In the genomic region with DNA sequence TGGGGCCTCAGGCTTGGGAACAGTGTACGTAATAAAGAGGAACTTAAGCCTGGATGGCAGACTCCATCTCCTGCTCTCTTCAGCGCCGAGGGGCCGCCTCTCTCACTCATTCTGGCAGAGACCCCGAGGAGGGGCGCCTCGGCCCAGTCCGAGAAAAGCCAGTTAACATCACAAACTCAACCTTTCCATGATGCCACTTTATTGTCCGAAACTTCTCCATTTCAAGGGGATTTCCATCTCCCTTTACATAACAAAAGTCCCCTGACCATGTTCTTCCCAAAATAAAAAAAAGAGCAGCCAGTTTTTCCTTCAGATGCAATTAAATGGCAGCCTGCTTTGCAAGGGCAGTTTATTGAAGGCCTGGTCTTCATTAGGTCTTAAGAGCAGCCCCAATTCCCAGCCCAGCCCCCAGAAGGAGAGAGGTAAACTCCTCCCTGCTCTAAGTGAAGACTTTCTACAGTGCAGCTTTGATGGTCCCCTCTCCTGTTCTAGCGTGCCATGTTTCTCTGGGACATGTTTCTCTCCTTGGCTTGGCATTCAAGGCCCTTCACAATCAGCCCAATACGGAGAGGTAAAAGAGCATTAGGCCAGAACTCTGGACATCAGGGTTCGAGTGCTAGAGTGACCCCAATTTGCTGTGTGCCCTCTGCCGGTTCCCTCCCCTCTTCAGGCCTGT, we compare ENCODE assay signal across 27 cellular contexts. TPM values are rescaled to one million over a fixed set of nuclear protein-coding genes. Genes with fewer than 3 reads are reported as not detected.
A peak's percentile ranks its signal among the peaks of the same experiment; 100 is the strongest.
DNase-seq lines count a peak whose midpoint lies in the region; FAIRE-seq and TF ChIP-seq lines count a peak whose summit lies in the region.
"Had no signal": no experiment of that assay in that cellular context is flagged by ENCODE, and none has a peak within 500 bp of the region (broad histone marks: within the 10 kb centered on the region; RNA-seq: fewer than 3 reads in every experiment).

No MANE protein-coding gene starts in this region.

- H3K27ac ChIP-seq in HUES6 (ENCODE audit: low read depth, low read length) (peak overlapping the region; percentile 32), vagina (peak overlapping the region; percentile 28)
- H3K27ac ChIP-seq: gastrocnemius medialis, testis had no signal

- H3K27ac Mint-ChIP-seq in dendritic cell treated with granulocyte-macrophage colony-stimulating factor and Interleukin-4, amounts not matched to agents 40 ng/mL and 50 ng/mL, for 4 days, result peak overlapping the region; percentile 92
- H3K27ac Mint-ChIP-seq: activated CD4-positive, alpha-beta T cell treated with anti-CD3 and anti-CD28 coated beads, Interleukin-2, amount 10 ng/mL, durations not matched to agents 24 days and 14 days; activated naive CD8-positive, alpha-beta T cell treated with anti-CD3 and anti-CD28 coated beads, Interleukin-2, amount 10 ng/mL, durations not matched to agents 7 days and 5 days; CD4-positive, alpha-beta memory T cell; nephron; progenitor cell of endocrine pancreas had no signal

- H3K9me3 ChIP-seq in HUES6 (ENCODE audit: control insufficient read depth, insufficient read depth, low read depth, low read length), result no peaks in the 10 kb centered on the region
- H3K9me3 ChIP-seq in vagina, result no peaks in the 10 kb centered on the region
- H3K9me3 ChIP-seq: gastrocnemius medialis, testis had no signal

- H3K36me3 ChIP-seq in HUES6 (ENCODE audit: control insufficient read depth, insufficient read depth, low read length), result no peaks in the 10 kb centered on the region
- no peaks in the 10 kb centered on the region for H3K36me3 ChIP-seq in vagina
- H3K36me3 ChIP-seq: gastrocnemius medialis had no signal

- intact Hi-C loops in dendritic cell treated with granulocyte-macrophage colony-stimulating factor and Interleukin-4, amounts not matched to agents 40 ng/mL and 50 ng/mL, for 4 days (cut with micrococcal nuclease), result loop anchor here (5.0 kb wide), 2 partner anchors 46 to 61 kb away; partner anchors contain the start of gene GSN
- intact Hi-C loops in vagina (cut with DNase I), result no loop called here
- intact Hi-C loops in lower leg skin (cut with DNase I; ENCODE audit: low total_unique reads), result loop anchor here (5.0 kb wide), 1 partner anchor 36 kb away; no protein-coding TSS in a partner anchor

- peak; percentile 56 for DNase-seq in iPS-NIHi11 (ENCODE audit: low spot score)
- peak in 1 of 2 donors; percentile 67 for DNase-seq in vagina (ENCODE audit: extremely low spot score in 2 of 2)
- DNase-seq in D721Med (ENCODE audit: insufficient read length, low spot score), result no peak
- DNase-seq in lower leg skin (ENCODE audit: low spot score in 2 of 2), result no peak
- DNase-seq in KG1 (lab: John Stamatoyannopoulos, UW), result no peak
- DNase-seq: activated CD4-positive, alpha-beta T cell treated with anti-CD3 and anti-CD28 coated beads, Interleukin-2, amount 10 ng/mL, durations not matched to agents 24 days and 14 days; activated CD8-positive, alpha-beta memory T cell treated with anti-CD3 and anti-CD28 coated beads, Interleukin-2, amount 50 U/mL, for 48 hours; activated naive CD8-positive, alpha-beta T cell treated with anti-CD3 and anti-CD28 coated beads, Interleukin-2, amount 10 ng/mL, durations not matched to agents 7 days and 5 days; CD4-positive, alpha-beta memory T cell; cerebellar nuclear complex; DMS153; effector memory CD4-positive, alpha-beta T cell; gastrocnemius medialis; GDM1; left colon; midbrain; NCI-H1417; NCI-H2081 treated with DMSO at 0.1 percent for 48 hours; SIG-M5; stimulated activated naive CD4-positive, alpha-beta T cell; testis had no signal

- TF ChIP-seq POLR2A in vagina (IDR thresholded peaks at IDR 0.05) (no peak), lower leg skin (IDR thresholded peaks at IDR 0.05) (no peak)

- H3K4me1 ChIP-seq in HUES6 (ENCODE audit: control insufficient read depth, insufficient read depth, low read length) (peaks cover 23% of the 10 kb centered on the region), vagina (no peaks in the 10 kb centered on the region)
- H3K4me1 ChIP-seq: gastrocnemius medialis, testis had no signal

- 68 to 74% methylated on average over 13 of the region's 13 CpGs for WGBS in lower leg skin, 2 donors

- no peaks in the 10 kb centered on the region for H3K27me3 ChIP-seq in HUES6 (ENCODE audit: control insufficient read depth, insufficient read depth, low read length)
- no peaks in the 10 kb centered on the region for H3K27me3 ChIP-seq in vagina
- H3K27me3 ChIP-seq: gastrocnemius medialis, testis had no signal

- H3K27me3 Mint-ChIP-seq in dendritic cell treated with granulocyte-macrophage colony-stimulating factor and Interleukin-4, amounts not matched to agents 40 ng/mL and 50 ng/mL, for 4 days, result no peaks in the 10 kb centered on the region
- H3K27me3 Mint-ChIP-seq: activated CD4-positive, alpha-beta T cell treated with anti-CD3 and anti-CD28 coated beads, Interleukin-2, amount 10 ng/mL, durations not matched to agents 24 days and 14 days; activated naive CD8-positive, alpha-beta T cell treated with anti-CD3 and anti-CD28 coated beads, Interleukin-2, amount 10 ng/mL, durations not matched to agents 7 days and 5 days; CD4-positive, alpha-beta memory T cell had no signal

- peak overlapping the region; percentile 27 for H3K9ac ChIP-seq in HUES6 (ENCODE audit: low read length)

- TF ChIP-seq CTCF in vagina (IDR thresholded peaks at IDR 0.05) (no peak), D721Med (IDR thresholded peaks at IDR 0.05; ENCODE audit: insufficient read depth, missing control alignments) (no peak), lower leg skin (IDR thresholded peaks at IDR 0.05) (no peak)

- H3K4me3 Mint-ChIP-seq in dendritic cell treated with granulocyte-macrophage colony-stimulating factor and Interleukin-4, amounts not matched to agents 40 ng/mL and 50 ng/mL, for 4 days, result peak overlapping the region; percentile 56
- H3K4me3 Mint-ChIP-seq: activated CD4-positive, alpha-beta T cell treated with anti-CD3 and anti-CD28 coated beads, Interleukin-2, amount 10 ng/mL, durations not matched to agents 24 days and 14 days; activated naive CD8-positive, alpha-beta T cell treated with anti-CD3 and anti-CD28 coated beads, Interleukin-2, amount 10 ng/mL, durations not matched to agents 7 days and 5 days; CD4-positive, alpha-beta memory T cell had no signal

- H3K4me3 ChIP-seq in HUES6 (ENCODE audit: low read depth, low read length) (0 out of 2 replicates have a peak overlapping the region, but pooled peaks have one; percentile 14), vagina (no peak overlapping the region), lower leg skin (ENCODE audit: low read depth, poor library complexity, severe bottlenecking) (no peak overlapping the region)
- H3K4me3 ChIP-seq: gastrocnemius medialis, skin epidermis, testis had no signal

- no peaks in the 10 kb centered on the region for H3K9me3 Mint-ChIP-seq in dendritic cell treated with granulocyte-macrophage colony-stimulating factor and Interleukin-4, amounts not matched to agents 40 ng/mL and 50 ng/mL, for 4 days
- H3K9me3 Mint-ChIP-seq: activated CD4-positive, alpha-beta T cell treated with anti-CD3 and anti-CD28 coated beads, Interleukin-2, amount 10 ng/mL, durations not matched to agents 24 days and 14 days; activated naive CD8-positive, alpha-beta T cell treated with anti-CD3 and anti-CD28 coated beads, Interleukin-2, amount 10 ng/mL, durations not matched to agents 7 days and 5 days; CD4-positive, alpha-beta memory T cell; nephron had no signal

- FAIRE-seq in D721Med (lab: Jason Lieb, UNC), result no peak
- FAIRE-seq: HTR-8/SVneo had no signal

- peaks cover 56% of the 10 kb centered on the region for H3K4me1 Mint-ChIP-seq in dendritic cell treated with granulocyte-macrophage colony-stimulating factor and Interleukin-4, amounts not matched to agents 40 ng/mL and 50 ng/mL, for 4 days (ENCODE audit: low read depth)
- H3K4me1 Mint-ChIP-seq: CD4-positive, alpha-beta memory T cell had no signal

- H3K36me3 Mint-ChIP-seq in dendritic cell treated with granulocyte-macrophage colony-stimulating factor and Interleukin-4, amounts not matched to agents 40 ng/mL and 50 ng/mL, for 4 days (ENCODE audit: low read depth), result no peaks in the 10 kb centered on the region

RNA-seq across cellular contexts. Expression of gene RAB14, which starts 19.5 kb away (rescaled TPM):
- 29.0 TPM for total RNA-seq in vagina
- total RNA-seq in lower leg skin, result 10 to 100 TPM; 43.9 to 50.8 (median 49.6) TPM

RNA-seq across cellular contexts. Expression of gene GSN, which starts 46.8 kb away (rescaled TPM):
- total RNA-seq in vagina (2,053 TPM), lower leg skin (1,000 to 10,000 TPM in 2 of 4 donors, 100 to 1,000 TPM in 2; 835 to 2,031 (median 1,042) TPM)
